ENCODE assay signal across 8 cellular contexts in the genomic region with DNA sequence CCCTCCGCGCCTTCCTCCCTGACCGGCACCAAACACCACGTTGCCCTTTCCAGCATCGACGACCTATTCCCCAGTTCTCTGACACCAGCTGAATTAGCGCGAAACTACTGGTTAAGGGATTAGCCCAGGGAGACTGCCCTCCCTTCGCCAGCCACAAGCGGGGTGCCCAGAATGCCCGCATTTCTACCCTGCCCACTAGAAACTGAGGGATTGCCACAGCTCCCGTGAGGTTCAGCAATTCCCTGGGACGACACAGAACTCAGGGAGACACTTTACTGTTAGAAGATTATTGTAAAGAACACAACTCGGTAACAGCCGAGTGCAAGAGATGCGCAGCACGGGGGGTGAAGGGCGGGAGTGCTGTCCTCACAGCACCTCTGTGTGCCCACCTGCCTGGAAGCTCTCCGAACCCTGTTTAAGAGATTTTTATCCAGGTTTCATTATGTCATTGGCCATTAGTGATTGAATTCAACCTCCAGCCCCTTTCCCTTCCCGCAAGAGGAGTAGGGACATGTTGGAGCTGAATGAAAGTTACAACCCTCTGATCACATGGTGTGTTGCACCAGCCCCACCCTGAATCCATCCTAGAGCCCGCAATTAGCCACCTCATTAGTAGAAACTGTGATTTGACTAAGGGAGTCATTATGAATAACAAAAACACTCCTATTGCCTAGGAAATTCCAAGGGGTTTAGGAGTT. TPM values are rescaled to one million over a fixed set of nuclear protein-coding genes. Genes with fewer than 3 reads are reported as not detected.
DNase-seq lines count a peak whose midpoint lies in the region; ATAC-seq, FAIRE-seq and TF ChIP-seq lines count a peak whose summit lies in the region.

No MANE protein-coding gene starts in this region.

- peaks cover 1 to 8% (median 3%) of the 10 kb centered on the region in 3 donors for H3K4me1 Mint-ChIP-seq in IgD-negative memory B cell

- H3K36me3 Mint-ChIP-seq in IgD-negative memory B cell: no peaks in the 10 kb centered on the region

- no peaks in the 10 kb centered on the region for H3K9me3 Mint-ChIP-seq in IgD-negative memory B cell

- peaks cover 5% of the 10 kb centered on the region for H3K4me1 ChIP-seq in mucosa of stomach (ENCODE audit: control insufficient read depth, insufficient read depth, low read length)

- no peak for ATAC-seq in GM18502 (IDR thresholded peaks at IDR 0.05; ENCODE audit: poor library complexity, unreplicated experiment)
- ATAC-seq in GM21576 (IDR thresholded peaks at IDR 0.05; ENCODE audit: unreplicated experiment): no peak
- no peak for ATAC-seq in HG03175 (IDR thresholded peaks at IDR 0.05; ENCODE audit: unreplicated experiment)

- peak overlapping the region; percentile 78 to 92 (median 86) for H3K4me3 Mint-ChIP-seq in IgD-negative memory B cell

- peak overlapping the region; percentile 42 to 95 (median 74) for H3K27ac Mint-ChIP-seq in IgD-negative memory B cell

- no peaks in the 10 kb centered on the region for H3K27me3 Mint-ChIP-seq in IgD-negative memory B cell

- no peaks in the 10 kb centered on the region for H3K9me3 ChIP-seq in mucosa of stomach (ENCODE audit: control insufficient read depth, low read length)

- no peaks in the 10 kb centered on the region for H3K27me3 ChIP-seq in bronchial epithelial cell (ENCODE audit: control insufficient read depth, insufficient read depth, low read length)
- H3K27me3 ChIP-seq in mucosa of stomach (ENCODE audit: control insufficient read depth, insufficient read depth, low read length): no peaks in the 10 kb centered on the region

- DNase-seq in AG10803 (ENCODE audit: low read depth) (no peak), bronchial epithelial cell (ENCODE audit: low read depth) (peak; percentile 41), hepatic stellate cell (ENCODE audit: low spot score) (no peak)

- TF ChIP-seq CTCF in AG10803 (conservative IDR thresholded peaks at IDR 0.05; ENCODE audit: low read length): no peak
- no peak for TF ChIP-seq CTCF in bronchial epithelial cell (IDR thresholded peaks at IDR 0.05; ENCODE audit: insufficient read depth, low read length, severe bottlenecking)

- H3K36me3 ChIP-seq in bronchial epithelial cell (ENCODE audit: control insufficient read depth, insufficient read depth, low read length) (no peaks in the 10 kb centered on the region), mucosa of stomach (ENCODE audit: control insufficient read depth, insufficient read depth, low read length) (no peaks in the 10 kb centered on the region)

- H3K4me3 ChIP-seq in AG10803 (ENCODE audit: low read length): peak overlapping the region; percentile 58
- H3K4me3 ChIP-seq in bronchial epithelial cell (ENCODE audit: low read depth, low read length): peak overlapping the region; percentile 54
- H3K4me3 ChIP-seq in mucosa of stomach (ENCODE audit: low read length): peak overlapping the region; percentile 25

- no peak for FAIRE-seq in bronchial epithelial cell (lab: Jason Lieb, UNC)

- H3K9ac ChIP-seq in mucosa of stomach (ENCODE audit: low read length): peak overlapping the region; percentile 75

RNA-seq across cellular contexts. Expression of gene RIPPLY3, which starts 15.8 kb away (rescaled TPM):
- polyA plus RNA-seq in IgD-negative memory B cell: not detected
- under 0.01 TPM in 1 of 2 replicates, not detected in the other for total RNA-seq in bronchial epithelial cell

RNA-seq across cellular contexts. Expression of gene HLCS, which starts 24.2 kb away (rescaled TPM):
- polyA plus RNA-seq in IgD-negative memory B cell: 10.7 TPM
- 26.3 and 32.1 TPM in 2 replicates for total RNA-seq in bronchial epithelial cell
